Comparison of ENCODE assay signal across 8 cellular contexts in the genomic region with DNA sequence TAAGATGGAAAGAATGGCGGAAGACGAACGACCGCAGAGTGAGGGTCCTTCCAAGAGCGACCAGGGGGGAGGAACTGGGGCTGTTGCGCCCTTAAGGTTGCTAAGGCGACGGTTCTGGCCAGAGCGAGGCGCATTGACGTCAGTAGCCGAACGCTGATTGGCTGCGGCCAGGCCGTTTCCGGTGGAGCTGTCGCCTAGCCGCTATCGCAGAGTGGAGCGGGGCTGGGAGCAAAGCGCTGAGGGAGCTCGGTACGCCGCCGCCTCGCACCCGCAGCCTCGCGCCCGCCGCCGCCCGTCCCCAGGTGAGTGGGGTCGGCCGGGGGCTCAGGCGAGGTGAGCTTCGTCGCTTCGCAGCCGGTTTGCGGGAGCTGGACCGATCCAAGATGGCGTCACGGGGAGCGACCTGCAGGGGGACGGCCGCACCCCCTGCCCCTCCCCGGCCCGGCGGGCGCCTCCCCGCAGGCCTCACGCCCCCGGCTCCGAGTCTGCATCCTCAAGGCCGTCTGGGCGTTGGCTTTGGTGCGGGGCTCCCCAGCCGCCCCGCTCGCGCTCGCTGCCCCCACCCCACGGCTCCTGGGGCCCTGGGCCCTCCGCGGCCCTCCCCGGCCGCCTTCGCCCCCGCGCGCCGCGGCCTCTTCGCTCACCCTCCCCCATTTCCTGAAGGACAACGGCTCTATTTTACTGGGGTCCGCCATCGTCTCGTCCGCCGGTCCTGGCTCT. TPM values are rescaled to one million over a fixed set of nuclear protein-coding genes. Genes with fewer than 3 reads are reported as not detected.
DNase-seq lines count a peak whose midpoint lies in the region; ATAC-seq and TF ChIP-seq lines count a peak whose summit lies in the region.

A gene (plus strand): TSS at position 184 of the 720 bp plus-strand sequence. CDS start 2,970 bp downstream, outside the sequence.

- H3K79me2 ChIP-seq in DOHH2 (ENCODE audit: control insufficient read depth, low read length) (peaks cover 51% of the 10 kb centered on the region), GM23338 (replicated peaks; ENCODE audit: insufficient read depth) (peaks cover 48% of the 10 kb centered on the region)

- H3K27ac ChIP-seq in DOHH2 (ENCODE audit: low read depth, low read length) (peak within 1 kb of the TSS; percentile 74), GM23338 (ENCODE audit: low read depth) (peak within 1 kb of the TSS; percentile 97), esophagus squamous epithelium (peak within 1 kb of the TSS; percentile 94 to 99 (median 97)), muscle layer of duodenum (ENCODE audit: low read length) (peak within 1 kb of the TSS; percentile 99)

- peaks cover 27% of the 10 kb centered on the region for H3K4me1 Mint-ChIP-seq in GM23338

- intact Hi-C loops in esophagus squamous epithelium (cut with DNase I), result no loop called here

- peak in 2 of 4 donors; percentile 85 to 98 for TF ChIP-seq POLR2A in esophagus squamous epithelium (IDR thresholded peaks at IDR 0.05)

- H3K9me3 ChIP-seq in DOHH2 (ENCODE audit: control insufficient read depth, insufficient read depth, low read length), result no peaks in the 10 kb centered on the region
- no peaks in the 10 kb centered on the region for H3K9me3 ChIP-seq in esophagus squamous epithelium
- H3K9me3 ChIP-seq in muscle layer of duodenum (ENCODE audit: control insufficient read depth in 1 of 2, low read length in 2 of 2), result no peaks in the 10 kb centered on the region

- DNase-seq in GM23338 (ENCODE audit: low spot score), result peak; percentile 98
- DNase-seq in Kasumi-1 (lab: John Stamatoyannopoulos, UW), result peak; percentile 97
- DNase-seq in RKO (ENCODE audit: low spot score), result peak; percentile 93
- peak; percentile 89 for DNase-seq in activated T-helper 1 cell treated with Interleukin-2 at 50 U/mL for 16 hours (ENCODE audit: low read depth)
- DNase-seq in esophagus squamous epithelium (lab: John Stamatoyannopoulos, UW), result peak; percentile 70
- peak; percentile 83 for DNase-seq in stimulated activated CD8-positive, alpha-beta memory T cell treated with anti-CD3 and anti-CD28 coated beads, Interleukin-7, amount 100 ng/mL, for 24 hours (ENCODE audit: low read depth)

- H3K9me2 ChIP-seq in DOHH2 (replicated peaks; ENCODE audit: control insufficient read depth, low read length), result no peaks in the 10 kb centered on the region
- no peaks in the 10 kb centered on the region for H3K9me2 ChIP-seq in GM23338 (ENCODE audit: insufficient read depth)

- H3K4me1 ChIP-seq in DOHH2 (ENCODE audit: control insufficient read depth, low read length), result peaks cover 38% of the 10 kb centered on the region
- H3K4me1 ChIP-seq in GM23338 (ENCODE audit: insufficient read depth), result peaks cover 26% of the 10 kb centered on the region
- H3K4me1 ChIP-seq in esophagus squamous epithelium, result peaks cover 11 to 67% (median 19%) of the 10 kb centered on the region in 3 donors
- peaks cover 0 to 17% of the 10 kb centered on the region in 2 donors for H3K4me1 ChIP-seq in muscle layer of duodenum (ENCODE audit: control insufficient read depth in 1 of 2, insufficient read depth in 2 of 2, low read length in 2 of 2)

- H3K27me3 Mint-ChIP-seq in GM23338 (ENCODE audit: insufficient read depth, low read depth, poor library complexity), result peaks cover 8% of the 10 kb centered on the region

- 0% methylated on average over 22 to 25 of the region's 81 CpGs for WGBS in esophagus squamous epithelium, 2 donors

- peaks cover 9% of the 10 kb centered on the region for H3K9me3 Mint-ChIP-seq in GM23338

- H2AFZ ChIP-seq in GM23338, result peak within 1 kb of the TSS; percentile 99

- H3K36me3 ChIP-seq in DOHH2 (ENCODE audit: control insufficient read depth, low read length) (peaks cover 49% of the 10 kb centered on the region), GM23338 (ENCODE audit: insufficient read depth) (peaks cover 23% of the 10 kb centered on the region; the same call in 1 of the 2 replicates), esophagus squamous epithelium (peaks cover 0 to 23% (median 3%) of the 10 kb centered on the region in 3 donors), muscle layer of duodenum (ENCODE audit: control insufficient read depth in 1 of 2, insufficient read depth in 2 of 2, low read length in 2 of 2) (peaks cover 10 to 29% of the 10 kb centered on the region in 2 donors)

- H3K36me3 Mint-ChIP-seq in GM23338 (ENCODE audit: low read depth), result peaks cover 26% of the 10 kb centered on the region

- peak within 1 kb of the TSS; percentile 97 for H3K4me3 Mint-ChIP-seq in GM23338

- H3F3A ChIP-seq in DOHH2 (ENCODE audit: control insufficient read depth, insufficient read depth) (no peaks in the 10 kb centered on the region), GM23338 (replicated peaks; ENCODE audit: low read depth) (0 out of 2 replicates have a peak, but pooled peaks cover 3% of the 10 kb centered on the region)

- H3K27me3 ChIP-seq in DOHH2 (ENCODE audit: control insufficient read depth, low read length) (no peaks in the 10 kb centered on the region), GM23338 (ENCODE audit: insufficient read depth) (no peaks in the 10 kb centered on the region), esophagus squamous epithelium (no peaks in the 10 kb centered on the region), muscle layer of duodenum (ENCODE audit: low read depth, low read length) (no peaks in the 10 kb centered on the region)

- H4K20me1 ChIP-seq in DOHH2 (ENCODE audit: control insufficient read depth, insufficient read depth, low read depth, low read length), result peaks cover 20% of the 10 kb centered on the region
- peaks cover 18% of the 10 kb centered on the region for H4K20me1 ChIP-seq in GM23338 (replicated peaks; ENCODE audit: insufficient read depth)

- H3K4me2 ChIP-seq in DOHH2 (ENCODE audit: low read length) (peak within 1 kb of the TSS; percentile 86), GM23338 (peak within 1 kb of the TSS; percentile 93)

- TF ChIP-seq CTCF in DOHH2 (IDR thresholded peaks at IDR 0.05; ENCODE audit: low read depth, low read length, poor library complexity, severe bottlenecking), result no peak
- no peak for TF ChIP-seq CTCF in GM23338 (conservative IDR thresholded peaks at IDR 0.05; ENCODE audit: low read depth in 2 of 2)
- TF ChIP-seq CTCF in esophagus squamous epithelium (IDR thresholded peaks at IDR 0.05), result peak in 3 of 6 experiments; percentile 7 to 25 (median 16)

- peak within 1 kb of the TSS; percentile 98 for H3K27ac Mint-ChIP-seq in GM23338

- peak; percentile 84 for ATAC-seq in GM23338

- H3K4me3 ChIP-seq in DOHH2 (ENCODE audit: low read length), result peak within 1 kb of the TSS; percentile 88
- H3K4me3 ChIP-seq in GM23338, result peak within 1 kb of the TSS; percentile 91
- H3K4me3 ChIP-seq in esophagus squamous epithelium, result peak within 1 kb of the TSS; percentile 76 to 86 (median 80)
- H3K4me3 ChIP-seq in muscle layer of duodenum (ENCODE audit: low read depth in 1 of 2, low read length in 2 of 2), result peak within 1 kb of the TSS; percentile 78 to 96

TF ChIP-seq in GM23338, 12 proteins besides CTCF, POLR2A, EP300 and RAD21 (continues in another document):
- TF ChIP-seq STAT1 (IDR thresholded peaks at IDR 0.05; ENCODE audit: unreplicated experiment) (no peak), NANOG (IDR thresholded peaks at IDR 0.05; ENCODE audit: borderline replicate concordance) (no peak)

RNA-seq across cellular contexts. Expression of the gene that starts here (rescaled TPM):
- total RNA-seq in GM23338 (2014; rRNA removed; shearing (Covaris generic)), result 100 and 106 TPM in 2 replicates
- 67.0 and 90.1 TPM in 2 replicates for polyA plus RNA-seq in GM23338 (2016; fragmentation: Nextera tagmentation; extraction: Ambion mirVana)
- total RNA-seq in esophagus squamous epithelium, result 100 to 1,000 TPM; 137 to 195 (median 187) TPM

Comparison
In these comparisons a context has a peak if more than half of its experiments do, and no peak if none do; other contexts are left out.
1. Peak in every context shown above with its lines: DNase-seq, ATAC-seq, H3K4me3 ChIP-seq and H3K27ac ChIP-seq.